11 cellular contexts compared by ENCODE assay signal in genomic region chr1:63713627-63714481, GRCh38. TPM values are rescaled to one million over a fixed set of nuclear protein-coding genes. Genes with fewer than 3 reads are reported as not detected.
DNase-seq lines count a peak whose midpoint lies in the region; ATAC-seq and TF ChIP-seq lines count a peak whose summit lies in the region.
"Had no signal": no experiment of that assay in that cellular context is flagged by ENCODE, and none has a peak within 500 bp of the region (broad histone marks: within the 10 kb centered on the region; RNA-seq: fewer than 3 reads in every experiment).

No MANE protein-coding gene starts in this region.

- intact Hi-C loops in activated CD4-positive, alpha-beta memory T cell treated with anti-CD3 and anti-CD28 coated beads for 36 hours (cut with micrococcal nuclease): no loop called here

- H3K27me3 Mint-ChIP-seq in endodermal cell (ENCODE audit: insufficient read depth): peaks cover 7% of the 10 kb centered on the region
- no peaks in the 10 kb centered on the region for H3K27me3 Mint-ChIP-seq in activated CD4-positive, alpha-beta memory T cell treated with anti-CD3 and anti-CD28 coated beads for 36 hours

- DNase-seq in LoVo (ENCODE audit: low spot score) (peak; percentile 55), endodermal cell (peak; percentile 59), SIG-M5 (lab: John Stamatoyannopoulos, UW) (no peak), NCI-H187 (lab: John Stamatoyannopoulos, UW) (no peak), NCI-H1417 treated with DMSO at 0.1 percent for 48 hours (lab: John Stamatoyannopoulos, UW) (no peak)
- no peak for DNase-seq in activated CD4-positive, alpha-beta memory T cell treated with anti-CD3 and anti-CD28 coated beads for 36 hours
- DNase-seq: foreskin melanocyte, NCI-H82, pancreas had no signal

- no peaks in the 10 kb centered on the region for H3K9me3 Mint-ChIP-seq in endodermal cell
- H3K9me3 Mint-ChIP-seq in activated CD4-positive, alpha-beta memory T cell treated with anti-CD3 and anti-CD28 coated beads for 36 hours: no peaks in the 10 kb centered on the region

- H3K9ac ChIP-seq in endodermal cell (ENCODE audit: extremely low read depth, low read length, poor library complexity, severe bottlenecking): no peak overlapping the region

- no peaks in the 10 kb centered on the region for H3K79me2 ChIP-seq in ACC112 (ENCODE audit: control insufficient read depth, insufficient read depth, low read length, unreplicated experiment)

- CTCF ChIA-PET in activated CD4-positive, alpha-beta memory T cell treated with anti-CD3 and anti-CD28 coated beads for 36 hours (lab: Charles Lee): no interaction called here

- H3K36me3 Mint-ChIP-seq in endodermal cell (ENCODE audit: low read depth): no peaks in the 10 kb centered on the region
- H3K36me3 Mint-ChIP-seq in activated CD4-positive, alpha-beta memory T cell treated with anti-CD3 and anti-CD28 coated beads for 36 hours: no peaks in the 10 kb centered on the region

- H3K9me3 ChIP-seq in endodermal cell (ENCODE audit: control insufficient read depth, low read length): no peaks in the 10 kb centered on the region
- H3K9me3 ChIP-seq: pancreas had no signal

- POLR2A ChIA-PET in activated CD4-positive, alpha-beta memory T cell treated with anti-CD3 and anti-CD28 coated beads for 36 hours (lab: Charles Lee): no interaction called here

- peaks cover 22% of the 10 kb centered on the region for H3K4me1 Mint-ChIP-seq in endodermal cell
- no peaks in the 10 kb centered on the region for H3K4me1 Mint-ChIP-seq in activated CD4-positive, alpha-beta memory T cell treated with anti-CD3 and anti-CD28 coated beads for 36 hours (ENCODE audit: low read depth)

- H3K36me3 ChIP-seq in ACC112 (ENCODE audit: insufficient read depth, low read length) (no peaks in the 10 kb centered on the region), endodermal cell (ENCODE audit: control insufficient read depth, insufficient read depth, low read length) (no peaks in the 10 kb centered on the region)
- H3K36me3 ChIP-seq: pancreas had no signal

- no peak overlapping the region for H2AFZ ChIP-seq in ACC112 (ENCODE audit: low read length, unreplicated experiment)

- no peak overlapping the region for H3K4me3 Mint-ChIP-seq in endodermal cell
- no peak overlapping the region for H3K4me3 Mint-ChIP-seq in activated CD4-positive, alpha-beta memory T cell treated with anti-CD3 and anti-CD28 coated beads for 36 hours

- TF ChIP-seq CTCF in endodermal cell (conservative IDR thresholded peaks at IDR 0.05): no peak

- H3K4me1 ChIP-seq in ACC112 (ENCODE audit: control insufficient read depth, insufficient read depth, low read length, unreplicated experiment) (peaks cover 16% of the 10 kb centered on the region), endodermal cell (ENCODE audit: control insufficient read depth, insufficient read depth, low read length) (peaks cover 10% of the 10 kb centered on the region)

- WGBS in endodermal cell (ENCODE audit: insufficient coverage in 1 of 2, insufficient read length in 1 of 2), 2 experiments: 69 to 70% methylated on average over 5 to 6 of the region's 6 CpGs

- no peak overlapping the region for H3K4me3 ChIP-seq in ACC112 (ENCODE audit: low read depth, low read length)
- H3K4me3 ChIP-seq in endodermal cell (ENCODE audit: low read length): no peak overlapping the region
- H3K4me3 ChIP-seq: pancreas had no signal

- ATAC-seq in GM21717 (IDR thresholded peaks at IDR 0.05; ENCODE audit: unreplicated experiment): peak; percentile 70

- H3K27me3 ChIP-seq in ACC112 (ENCODE audit: insufficient read depth, low read length) (no peaks in the 10 kb centered on the region), endodermal cell (ENCODE audit: control insufficient read depth, insufficient read depth, low read length, poor library complexity, severe bottlenecking) (no peaks in the 10 kb centered on the region)
- H3K27me3 ChIP-seq: pancreas had no signal

- H3K27ac Mint-ChIP-seq in endodermal cell: no peak overlapping the region
- H3K27ac Mint-ChIP-seq in activated CD4-positive, alpha-beta memory T cell treated with anti-CD3 and anti-CD28 coated beads for 36 hours: no peak overlapping the region

- H3K27ac ChIP-seq in ACC112 (ENCODE audit: low read depth, low read length) (peak overlapping the region; percentile 24; the same call in 1 of the 2 replicates), endodermal cell (ENCODE audit: low read depth, low read length) (no peak overlapping the region)
- H3K27ac ChIP-seq: pancreas had no signal

RNA-seq across cellular contexts. Expression of gene ROR1, which starts 60.0 kb away (rescaled TPM):
- total RNA-seq in endodermal cell: 10 to 100 TPM; 77.4 to 77.9 TPM
- polyA plus RNA-seq in endodermal cell (2013, experiment 1 of 2): 28.6 TPM
- 27.2 TPM for polyA plus RNA-seq in endodermal cell (2013, experiment 2 of 2)
- total RNA-seq in activated CD4-positive, alpha-beta memory T cell treated with anti-CD3 and anti-CD28 coated beads for 36 hours: under 1 TPM; 0.10 to 0.12 TPM

Comparison
In these comparisons a context has a peak if more than half of its experiments do, and no peak if none do; other contexts are left out.
1. DNase-seq: peak in LoVo (single experiment) and endodermal cell (single experiment); none in SIG-M5 (single experiment), activated CD4-positive, alpha-beta memory T cell treated with anti-CD3 and anti-CD28 coated beads for 36 hours (single experiment), NCI-H187 (0 of 2) and NCI-H1417 treated with DMSO at 0.1 percent for 48 hours (single experiment).
2. RNA of gene ROR1, which starts 60.0 kb away (total RNA-seq): 77.4 to 77.9 TPM in endodermal cell; 0.10 to 0.12 TPM in activated CD4-positive, alpha-beta memory T cell treated with anti-CD3 and anti-CD28 coated beads for 36 hours; every median in the first group is over 10 times any median in the second.